ENCODE assay signal across 8 cellular contexts in genomic region chr14:95157987-95158712, GRCh38. TPM values are rescaled to one million over a fixed set of nuclear protein-coding genes. Genes with fewer than 3 reads are reported as not detected.
A peak's percentile ranks its signal among the peaks of the same experiment; 100 is the strongest.
DNase-seq lines count a peak whose midpoint lies in the region; ATAC-seq and TF ChIP-seq lines count a peak whose summit lies in the region.

No MANE protein-coding gene starts in this region.

- peak overlapping the region; percentile 74 for H3K27ac ChIP-seq in SU-DHL-6 (ENCODE audit: low read depth, low read length)
- H3K27ac ChIP-seq in epithelial cell of prostate = peak overlapping the region; percentile 73
- peak overlapping the region; percentile 91 to 93 for H3K27ac ChIP-seq in ovary

- H4K20me1 ChIP-seq in SU-DHL-6 (ENCODE audit: low read depth, low read length) = peaks cover 10% of the 10 kb centered on the region; the same call in 1 of the 2 replicates

- no peak for TF ChIP-seq CTCF in SU-DHL-6 (IDR thresholded peaks at IDR 0.05; ENCODE audit: insufficient read depth, low read length, poor library complexity, severe bottlenecking)
- TF ChIP-seq CTCF in ovary (IDR thresholded peaks at IDR 0.05) = no peak

- H3K27me3 ChIP-seq in SU-DHL-6 (ENCODE audit: low read length) = no peaks in the 10 kb centered on the region
- no peaks in the 10 kb centered on the region for H3K27me3 ChIP-seq in ovary

- no peaks in the 10 kb centered on the region for H3K9me3 ChIP-seq in SU-DHL-6 (ENCODE audit: insufficient read depth, low read length)
- no peaks in the 10 kb centered on the region for H3K9me3 ChIP-seq in ovary

- ATAC-seq in HG02870 (IDR thresholded peaks at IDR 0.05; ENCODE audit: unreplicated experiment) = peak; percentile 9

- H3K9me2 ChIP-seq in SU-DHL-6 (replicated peaks; ENCODE audit: insufficient read depth, low read length) = no peaks in the 10 kb centered on the region

- H3K79me2 ChIP-seq in SU-DHL-6 (ENCODE audit: insufficient read depth, low read length) = peaks cover 37% of the 10 kb centered on the region

- peak overlapping the region; percentile 92 for H3K4me2 ChIP-seq in SU-DHL-6 (ENCODE audit: low read depth, low read length, poor library complexity, severe bottlenecking)

- peaks cover 12% of the 10 kb centered on the region for H3K4me1 ChIP-seq in ovary (ENCODE audit: insufficient read depth)

- H2AFZ ChIP-seq in SU-DHL-6 (ENCODE audit: low read depth, low read length, severe bottlenecking) = peak overlapping the region; percentile 95

- H3F3A ChIP-seq in SU-DHL-6 (ENCODE audit: insufficient read depth) = peaks cover 9% of the 10 kb centered on the region; the same call in 1 of the 2 replicates

- no peak for TF ChIP-seq POLR2A in ovary (IDR thresholded peaks at IDR 0.05)

- DNase-seq in activated T-cell treated with anti-CD3 and anti-CD28 coated beads for 1 hour (ENCODE audit: low read depth) = peak; percentile 43
- no peak for DNase-seq in activated T-cell treated with anti-CD3 and anti-CD28 coated beads for 4 hours
- no peak for DNase-seq in epithelial cell of prostate (ENCODE audit: low read depth, low spot score)
- DNase-seq in ovary = peak in 2 of 5 donors; percentile 27 to 28
- no peak for DNase-seq in ureter (ENCODE audit: low spot score)
- no peak for DNase-seq in NK-92 (lab: John Stamatoyannopoulos, UW; ENCODE audit: unreplicated experiment)

- WGBS in ovary, 3 donors = 13 to 17% (median 17%) methylated on average over 12 of the region's 12 CpGs

- intact Hi-C loops in ovary (cut with DNase I) = loop anchor here in 1 of 4 donors (5.0 kb wide), 1 partner anchor 374 kb away; no protein-coding TSS in a partner anchor

- no peak for TF ChIP-seq EP300 in ovary (IDR thresholded peaks at IDR 0.05)

- H3K36me3 ChIP-seq in SU-DHL-6 (ENCODE audit: low read length) = no peaks in the 10 kb centered on the region
- H3K36me3 ChIP-seq in ovary = no peaks in the 10 kb centered on the region

- peak overlapping the region; percentile 80 for H3K9ac ChIP-seq in SU-DHL-6 (ENCODE audit: low read length)

- peak overlapping the region; percentile 75 for H3K4me3 ChIP-seq in SU-DHL-6 (ENCODE audit: insufficient read depth, low read length, poor library complexity, severe bottlenecking)
- peak overlapping the region; percentile 91 for H3K4me3 ChIP-seq in ovary

RNA-seq across cellular contexts. Expression of gene DICER1, which starts 0.8 kb away (rescaled TPM):
- 10 to 100 TPM; 37.1 to 54.7 (median 50.1) TPM for total RNA-seq in ovary
- polyA plus RNA-seq in ovary = 10 to 100 TPM in 1 of 2 donors, 1 to 10 TPM in 1; 9.6 to 21.5 TPM
- 109 TPM for total RNA-seq in ureter
